ENCODE assay signal across 8 cellular contexts in the genomic region with DNA sequence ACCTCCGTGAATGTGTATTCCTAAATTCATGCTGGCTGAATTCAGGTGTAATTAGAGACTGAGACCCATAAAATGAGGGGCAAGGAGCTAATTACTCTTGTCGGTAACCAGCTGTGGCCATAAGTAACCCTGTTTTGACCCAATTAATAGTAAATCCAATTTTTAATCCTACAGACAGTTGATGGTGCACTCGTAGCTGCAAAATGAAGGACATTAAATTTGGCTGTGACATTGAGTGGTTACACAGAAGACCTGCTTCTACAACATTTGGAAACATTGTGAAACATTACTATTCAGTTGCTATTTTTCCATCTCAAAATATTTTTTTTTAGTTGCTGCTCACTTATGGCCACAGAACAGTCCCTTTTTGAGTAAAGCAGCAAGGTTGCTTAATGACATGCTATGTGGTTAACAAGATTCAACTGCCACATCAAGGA. TPM values are rescaled to one million over a fixed set of nuclear protein-coding genes. Genes with fewer than 3 reads are reported as not detected.
DNase-seq lines count a peak whose midpoint lies in the region; ATAC-seq and TF ChIP-seq lines count a peak whose summit lies in the region.

No MANE protein-coding gene starts in this region.

- no TSS peak for BruUV-seq in Panc1 (replicated peaks; lab: Mats Ljungman, UMichigan)

- H3K4me1 ChIP-seq in Panc1 (ENCODE audit: control insufficient read depth, insufficient read depth, low read length) = peaks cover 69% of the 10 kb centered on the region
- peaks cover 3 to 60% (median 51%) of the 10 kb centered on the region in 5 donors for H3K4me1 ChIP-seq in subcutaneous abdominal adipose tissue (ENCODE audit: control insufficient read depth in 5 of 5, insufficient read depth in 5 of 5, low read length in 5 of 5)

- in situ Hi-C loops in Panc1 (cut with HindIII; ENCODE audit: low pct_unique_long_range_greater_than_20kb, low sequenced_read_pairs) = no loop called here

- POLR2A ChIA-PET in Panc1 (lab: Charles Lee) = interaction anchor here (1.2 kb wide), 1 partner anchor 14 kb away, joined by 4 read pairs; no protein-coding TSS in a partner anchor

- ATAC-seq in Panc1 (no peak), HG03457 (IDR thresholded peaks at IDR 0.05; ENCODE audit: unreplicated experiment) (no peak), HG02588 (IDR thresholded peaks at IDR 0.05; ENCODE audit: unreplicated experiment) (no peak)

- H3K4me3 ChIP-seq in Panc1 (ENCODE audit: low read depth in 2 of 2, low read length in 2 of 2) (no peak overlapping the region), foreskin fibroblast (ENCODE audit: low read depth in 1 of 2, low read length in 2 of 2) (peak overlapping the region; percentile 24 to 58), subcutaneous abdominal adipose tissue (ENCODE audit: low read depth in 1 of 5, low read length in 5 of 5) (peak overlapping the region in 2 of 5 donors; percentile 25 to 43)

- intact Hi-C loops in Panc1 (cut with micrococcal nuclease; ENCODE audit: unreplicated experiment) = no loop called here

- CTCF ChIA-PET in Panc1 (lab: Charles Lee) = no interaction called here

- H3K27me3 ChIP-seq in Panc1 (ENCODE audit: control insufficient read depth, insufficient read depth, low read length) (no peaks in the 10 kb centered on the region), subcutaneous abdominal adipose tissue (ENCODE audit: control insufficient read depth in 5 of 5, insufficient read depth in 4 of 5, low read length in 5 of 5) (no peaks in the 10 kb centered on the region)

- peak; percentile 62 for DNase-seq in SKM-1 treated with dmso at 0.1 percent for 144 hours (lab: John Stamatoyannopoulos, UW; ENCODE audit: unreplicated experiment)
- DNase-seq in SKM-1 (lab: John Stamatoyannopoulos, UW; ENCODE audit: unreplicated experiment) = no peak
- no peak for DNase-seq in Panc1 (ENCODE audit: low read depth, low spot score)
- DNase-seq in foreskin fibroblast = no peak
- no peak for DNase-seq in AG08396 (ENCODE audit: low spot score)

- TF ChIP-seq CTCF in Panc1 (IDR thresholded peaks at IDR 0.05) = no peak
- TF ChIP-seq CTCF in foreskin fibroblast (IDR thresholded peaks at IDR 0.05; ENCODE audit: low read depth, low read length) = no peak

- H3K27ac ChIP-seq in Panc1 (ENCODE audit: low read length) (0 out of 2 replicates have a peak overlapping the region, but pooled peaks have one; percentile 21), subcutaneous abdominal adipose tissue (ENCODE audit: low read depth, low read length) (peak overlapping the region; percentile 95)

- H3K9ac ChIP-seq in subcutaneous abdominal adipose tissue (ENCODE audit: low read length in 5 of 5) = peak overlapping the region in 4 of 5 donors; percentile 0 to 62 (median 24)

- H3K36me3 ChIP-seq in Panc1 (ENCODE audit: control insufficient read depth, insufficient read depth, low read length) (no peaks in the 10 kb centered on the region), subcutaneous abdominal adipose tissue (ENCODE audit: control insufficient read depth in 5 of 5, insufficient read depth in 5 of 5, low read length in 5 of 5) (peaks cover 0 to 12% (median 3%) of the 10 kb centered on the region in 5 donors)

- H3K9me3 ChIP-seq in Panc1 (ENCODE audit: control insufficient read depth, insufficient read depth, low read depth, low read length) (no peaks in the 10 kb centered on the region), subcutaneous abdominal adipose tissue (ENCODE audit: control insufficient read depth in 5 of 5, low read length in 5 of 5) (no peaks in the 10 kb centered on the region)

RNA-seq across cellular contexts. Expression of a gene that starts 33.0 kb away (rescaled TPM):
- 140 TPM for total RNA-seq in Panc1 (2021; ENCODE audit: unreplicated experiment)
- polyA plus RNA-seq in Panc1 (2012; ENCODE audit: insufficient read length) = 55.2 TPM

Comparison
In these comparisons a context has a peak if more than half of its experiments do, and no peak if none do; other contexts are left out.
1. H3K4me3 ChIP-seq: peak in foreskin fibroblast (2 of 2); none in Panc1 (0 of 2).